Comparison of ENCODE assay signal across 9 cellular contexts in the genomic region with DNA sequence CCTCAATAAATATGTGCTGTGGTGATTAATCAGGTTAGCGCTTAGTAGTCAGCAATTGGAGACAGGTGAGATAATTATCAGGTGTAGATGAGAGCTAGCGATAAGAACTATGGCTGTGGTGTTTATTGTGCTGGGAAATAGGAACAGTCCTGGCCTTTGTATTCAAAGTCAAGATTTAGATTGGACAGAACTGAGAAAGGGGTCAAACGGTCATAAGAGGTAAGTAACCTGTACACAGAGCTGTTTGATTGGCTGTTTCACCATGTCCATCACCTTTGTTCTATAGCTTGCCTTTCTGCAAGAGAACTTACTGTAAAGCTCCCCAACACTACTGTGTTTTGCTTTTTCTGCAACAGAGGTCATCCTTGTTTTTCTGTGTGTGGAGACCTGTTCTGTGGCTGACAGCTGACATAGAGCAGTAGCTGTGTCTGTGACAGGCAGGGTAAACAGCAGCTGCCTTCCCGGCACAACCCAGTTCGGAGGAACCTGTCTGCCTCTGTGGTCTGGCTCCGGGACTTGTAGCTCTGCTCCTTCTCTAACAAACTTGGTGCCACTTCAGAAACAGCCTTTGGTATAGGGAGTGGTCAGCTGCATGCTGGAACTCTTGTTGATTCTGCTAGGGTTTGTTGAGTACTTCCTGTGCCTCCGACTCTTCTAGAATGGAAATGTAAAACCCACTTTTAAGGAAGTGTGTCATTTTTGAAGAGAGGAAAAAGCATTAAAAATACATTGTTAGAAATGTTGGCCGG. TPM values are rescaled to one million over a fixed set of nuclear protein-coding genes. Genes with fewer than 3 reads are reported as not detected.
A peak's percentile ranks its signal among the peaks of the same experiment; 100 is the strongest.
DNase-seq lines count a peak whose midpoint lies in the region; ATAC-seq, FAIRE-seq and TF ChIP-seq lines count a peak whose summit lies in the region.
"Had no signal": no experiment of that assay in that cellular context is flagged by ENCODE, and none has a peak within 500 bp of the region (broad histone marks: within the 10 kb centered on the region; RNA-seq: fewer than 3 reads in every experiment).

No MANE protein-coding gene starts in this region.

- intact Hi-C loops in sciatic nerve (cut with DNase I) = no loop called here

- peaks cover 3% of the 10 kb centered on the region for H3K36me3 ChIP-seq in WERI-Rb-1

- no peaks in the 10 kb centered on the region for H3K9me3 ChIP-seq in WERI-Rb-1 (ENCODE audit: severe bottlenecking)

- FAIRE-seq in GM12892 (lab: Jason Lieb, UNC) = peak; percentile 51
- FAIRE-seq: G401.6 had no signal

- DNase-seq in GM12892 (ENCODE audit: insufficient read length) = no peak
- DNase-seq in UCSD-AML1 (lab: John Stamatoyannopoulos, UW; ENCODE audit: unreplicated experiment) = peak; percentile 60
- DNase-seq in fibroblast of villous mesenchyme (ENCODE audit: low read depth) = peak; percentile 69
- DNase-seq in sciatic nerve (ENCODE audit: low spot score) = no peak
- no peak for DNase-seq in RPMI8226
- DNase-seq in WERI-Rb-1 = no peak

- TF ChIP-seq CTCF in fibroblast of villous mesenchyme (IDR thresholded peaks at IDR 0.05; ENCODE audit: insufficient read depth, low read depth, low read length) (no peak), WERI-Rb-1 (IDR thresholded peaks at IDR 0.05; ENCODE audit: low read depth, low read length) (no peak)

- TF ChIP-seq POLR2A in GM12892 (IDR thresholded peaks at IDR 0.05; ENCODE audit: low read depth, low read length) = no peak

- H3K27ac ChIP-seq in WERI-Rb-1 = no peak overlapping the region

- H3K27me3 ChIP-seq in WERI-Rb-1 (ENCODE audit: insufficient read depth, low read depth, severe bottlenecking) = no peaks in the 10 kb centered on the region

- ATAC-seq in sciatic nerve (peak; percentile 55), GM21576 (IDR thresholded peaks at IDR 0.05; ENCODE audit: unreplicated experiment) (no peak), HG02885 (IDR thresholded peaks at IDR 0.05; ENCODE audit: poor library complexity, unreplicated experiment) (no peak)

- H3K4me3 ChIP-seq in fibroblast of villous mesenchyme (ENCODE audit: low read depth, low read length) (no peak overlapping the region), WERI-Rb-1 (ENCODE audit: low read depth, low read length) (no peak overlapping the region)

RNA-seq across cellular contexts. Expression of a gene that starts 21.1 kb away (rescaled TPM):
- 324 TPM for polyA plus RNA-seq in GM12892 (2012; ENCODE audit: missing spikeins)
- total RNA-seq in fibroblast of villous mesenchyme (348 and 598 TPM in 2 replicates), sciatic nerve (221 TPM)

RNA-seq across cellular contexts. Expression of a gene that starts 29.9 kb away (rescaled TPM):
- polyA plus RNA-seq in GM12892 (2012; ENCODE audit: missing spikeins) = not detected
- total RNA-seq in fibroblast of villous mesenchyme = not detected in 2 replicates
- 2.9 TPM for total RNA-seq in sciatic nerve

RNA-seq across cellular contexts. Expression of a gene that starts 54.6 kb away (rescaled TPM):
- polyA plus RNA-seq in GM12892 (2012; ENCODE audit: missing spikeins) = not detected
- not detected in 2 replicates for total RNA-seq in fibroblast of villous mesenchyme
- 1.2 TPM for total RNA-seq in sciatic nerve

Comparison
In these comparisons a context has a peak if more than half of its experiments do, and no peak if none do; other contexts are left out.
1. DNase-seq: peak in UCSD-AML1 (single experiment) and fibroblast of villous mesenchyme (single experiment); none in GM12892 (single experiment), sciatic nerve (single experiment), RPMI8226 (single experiment) and WERI-Rb-1 (single experiment).